ENCODE assay signal across 20 cellular contexts in genomic region chr2:152071077-152071476, GRCh38. TPM values are rescaled to one million over a fixed set of nuclear protein-coding genes. Genes with fewer than 3 reads are reported as not detected.
DNase-seq lines count a peak whose midpoint lies in the region; ATAC-seq, FAIRE-seq and TF ChIP-seq lines count a peak whose summit lies in the region.
"Had no signal": no experiment of that assay in that cellular context is flagged by ENCODE, and none has a peak within 500 bp of the region (broad histone marks: within the 10 kb centered on the region; RNA-seq: fewer than 3 reads in every experiment).

No MANE protein-coding gene starts in this region.

- peak; percentile 19 for DNase-seq in SIG-M5 treated with dmso at 0.1 percent for 504 hours (lab: John Stamatoyannopoulos, UW; ENCODE audit: unreplicated experiment)
- no peak for DNase-seq in SIG-M5 (lab: John Stamatoyannopoulos, UW)
- DNase-seq in naive thymus-derived CD4-positive, alpha-beta T cell: no peak
- no peak for DNase-seq in pancreas
- no peak for DNase-seq in stimulated activated naive CD8-positive, alpha-beta T cell treated with anti-CD3 and anti-CD28 coated beads, Interleukin-15, amount 100 ng/mL, for 72 hours
- DNase-seq in substantia nigra (lab: John Stamatoyannopoulos, UW): no peak
- DNase-seq: 8988T; activated CD4-positive, alpha-beta T cell treated with anti-CD3 and anti-CD28 coated beads, Interleukin-2, amount 50 U/mL, for 4 hours; activated gamma-delta T cell treated with Interleukin-2 at 50 U/mL for 16 hours; head of caudate nucleus; NCI-H1694 treated with DMSO at 0.1 percent for 48 hours; small intestine; SW 1271 had no signal

- TF ChIP-seq CTCF in pancreas (IDR thresholded peaks at IDR 0.05): no peak

- H3K27ac ChIP-seq in naive thymus-derived CD4-positive, alpha-beta T cell (ENCODE audit: low read depth, low read length): no peak overlapping the region
- H3K27ac ChIP-seq in pancreas: no peak overlapping the region
- H3K27ac ChIP-seq in substantia nigra (ENCODE audit: low read depth, low read length, poor library complexity, severe bottlenecking): no peak overlapping the region
- H3K27ac ChIP-seq: cardiac muscle cell, neutrophil had no signal

- no peaks in the 10 kb centered on the region for H3K4me1 ChIP-seq in naive thymus-derived CD4-positive, alpha-beta T cell (ENCODE audit: control insufficient read depth in 2 of 2, insufficient read depth in 2 of 2, low read length in 2 of 2)
- H3K4me1 ChIP-seq in pancreas: peaks cover 0 to 4% (median 0%) of the 10 kb centered on the region in 3 donors

- peaks cover 0 to 3% (median 0%) of the 10 kb centered on the region in 11 donors for H3K9me3 Mint-ChIP-seq in naive thymus-derived CD4-positive, alpha-beta T cell
- peaks cover 0 to 10% of the 10 kb centered on the region in 2 donors for H3K9me3 Mint-ChIP-seq in stimulated activated naive CD8-positive, alpha-beta T cell treated with anti-CD3 and anti-CD28 coated beads, Interleukin-15, amount 100 ng/mL, for 72 hours
- H3K9me3 Mint-ChIP-seq: type B pancreatic cell had no signal

- peak; percentile 60 for ATAC-seq in HG02588 (IDR thresholded peaks at IDR 0.05; ENCODE audit: unreplicated experiment)
- ATAC-seq in HG03520 (IDR thresholded peaks at IDR 0.05; ENCODE audit: unreplicated experiment): peak; percentile 87
- ATAC-seq in naive thymus-derived CD4-positive, alpha-beta T cell: peak; percentile 29
- ATAC-seq in pancreas: no peak
- no peak for ATAC-seq in stimulated activated naive CD8-positive, alpha-beta T cell treated with anti-CD3 and anti-CD28 coated beads, Interleukin-15, amount 100 ng/mL, for 72 hours
- ATAC-seq: HCT116, HepG2 had no signal

- H3K27me3 ChIP-seq in naive thymus-derived CD4-positive, alpha-beta T cell (ENCODE audit: control insufficient read depth in 2 of 2, insufficient read depth in 2 of 2, low read length in 2 of 2): no peaks in the 10 kb centered on the region
- no peaks in the 10 kb centered on the region for H3K27me3 ChIP-seq in pancreas
- H3K27me3 ChIP-seq: cardiac muscle cell, neutrophil had no signal

- WGBS in pancreas, 2 donors: 79 to 84% methylated on average over 1 of the region's 1 CpG

- CTCF ChIA-PET in naive thymus-derived CD4-positive, alpha-beta T cell (lab: Charles Lee): no interaction called here

- no peak overlapping the region for H3K4me3 ChIP-seq in naive thymus-derived CD4-positive, alpha-beta T cell (ENCODE audit: low read length)
- H3K4me3 ChIP-seq in pancreas: no peak overlapping the region
- H3K4me3 ChIP-seq: cardiac muscle cell had no signal

- intact Hi-C loops in naive thymus-derived CD4-positive, alpha-beta T cell (cut with micrococcal nuclease): no loop called here
- intact Hi-C loops in pancreas (cut with DNase I): no loop called here

- no peaks in the 10 kb centered on the region for H3K4me1 Mint-ChIP-seq in naive thymus-derived CD4-positive, alpha-beta T cell
- no peaks in the 10 kb centered on the region for H3K4me1 Mint-ChIP-seq in stimulated activated naive CD8-positive, alpha-beta T cell treated with anti-CD3 and anti-CD28 coated beads, Interleukin-15, amount 100 ng/mL, for 72 hours

- no peaks in the 10 kb centered on the region for H3K9me3 ChIP-seq in naive thymus-derived CD4-positive, alpha-beta T cell (ENCODE audit: control insufficient read depth in 2 of 3, low read length in 3 of 3)
- no peaks in the 10 kb centered on the region for H3K9me3 ChIP-seq in pancreas
- H3K9me3 ChIP-seq: neutrophil had no signal

- H3K27me3 Mint-ChIP-seq in naive thymus-derived CD4-positive, alpha-beta T cell: peaks cover 0 to 4% (median 2%) of the 10 kb centered on the region in 5 donors
- no peaks in the 10 kb centered on the region for H3K27me3 Mint-ChIP-seq in stimulated activated naive CD8-positive, alpha-beta T cell treated with anti-CD3 and anti-CD28 coated beads, Interleukin-15, amount 100 ng/mL, for 72 hours
- H3K27me3 Mint-ChIP-seq: type B pancreatic cell had no signal

- no peaks in the 10 kb centered on the region for H3K36me3 ChIP-seq in naive thymus-derived CD4-positive, alpha-beta T cell (ENCODE audit: control insufficient read depth in 2 of 3, insufficient read depth in 3 of 3, low read length in 3 of 3)
- H3K36me3 ChIP-seq in pancreas: no peaks in the 10 kb centered on the region
- H3K36me3 ChIP-seq: cardiac muscle cell, neutrophil had no signal

- POLR2A ChIA-PET in naive thymus-derived CD4-positive, alpha-beta T cell (lab: Charles Lee): no interaction called here

- H3K36me3 Mint-ChIP-seq in naive thymus-derived CD4-positive, alpha-beta T cell: no peaks in the 10 kb centered on the region
- H3K36me3 Mint-ChIP-seq: type B pancreatic cell had no signal

- H3K4me3 Mint-ChIP-seq in naive thymus-derived CD4-positive, alpha-beta T cell: no peak overlapping the region
- no peak overlapping the region for H3K4me3 Mint-ChIP-seq in stimulated activated naive CD8-positive, alpha-beta T cell treated with anti-CD3 and anti-CD28 coated beads, Interleukin-15, amount 100 ng/mL, for 72 hours
- H3K4me3 Mint-ChIP-seq: type B pancreatic cell had no signal

- H3K27ac Mint-ChIP-seq in naive thymus-derived CD4-positive, alpha-beta T cell: no peak overlapping the region
- H3K27ac Mint-ChIP-seq in stimulated activated naive CD8-positive, alpha-beta T cell treated with anti-CD3 and anti-CD28 coated beads, Interleukin-15, amount 100 ng/mL, for 72 hours: no peak overlapping the region
- H3K27ac Mint-ChIP-seq: type B pancreatic cell had no signal

- FAIRE-seq in pancreas (lab: Jason Lieb, UNC): no peak
- FAIRE-seq: HepG2, small intestine had no signal

RNA-seq across cellular contexts. Expression of gene CACNB4, which starts 27.8 kb away (rescaled TPM):
- 1 to 10 TPM in 1 of 5 experiments, under 1 TPM in 4; 0.16 to 2.5 (median 0.42) TPM for total RNA-seq in naive thymus-derived CD4-positive, alpha-beta T cell
- polyA plus RNA-seq in naive thymus-derived CD4-positive, alpha-beta T cell: not detected
- total RNA-seq in pancreas: 1 to 10 TPM in 3 of 6 donors, under 1 TPM in 3; 0.38 to 1.3 (median 0.96) TPM
- polyA plus RNA-seq in pancreas: under 1 TPM; 0.34 to 0.35 TPM

Comparison
In these comparisons a context has a peak if more than half of its experiments do, and no peak if none do; other contexts are left out.
1. ATAC-seq: peak in HG02588 (single experiment), HG03520 (single experiment) and naive thymus-derived CD4-positive, alpha-beta T cell (single experiment); none in pancreas (0 of 4) and stimulated activated naive CD8-positive, alpha-beta T cell treated with anti-CD3 and anti-CD28 coated beads, Interleukin-15, amount 100 ng/mL, for 72 hours (single experiment).